Comparison of ENCODE assay signal across 25 cellular contexts in genomic region chr11:74941492-74941891, GRCh38. TPM values are rescaled to one million over a fixed set of nuclear protein-coding genes. Genes with fewer than 3 reads are reported as not detected.
DNase-seq lines count a peak whose midpoint lies in the region; ATAC-seq, FAIRE-seq and TF ChIP-seq lines count a peak whose summit lies in the region.
"Had no signal": no experiment of that assay in that cellular context is flagged by ENCODE, and none has a peak within 500 bp of the region (broad histone marks: within the 10 kb centered on the region; RNA-seq: fewer than 3 reads in every experiment).

No MANE protein-coding gene starts in this region.

- TF ChIP-seq CTCF in HepG2 (CRISPR knock-in tag; IDR thresholded peaks at IDR 0.05) = no peak
- TF ChIP-seq CTCF in right lobe of liver (IDR thresholded peaks at IDR 0.05) = no peak

- no peak for TF ChIP-seq RAD21 in HepG2 (CRISPR knock-in tag; IDR thresholded peaks at IDR 0.05)

- peaks cover 9 to 47% of the 10 kb centered on the region in 2 experiments; a peak in 3 of 5 replicates for H3K36me3 ChIP-seq in HepG2 (replicated peaks in 1 of 2; ENCODE audit: control insufficient read depth in 1 of 2, insufficient read depth in 2 of 2, low read length in 2 of 2)
- peaks cover 0 to 2% (median 0%) of the 10 kb centered on the region in 4 donors for H3K36me3 ChIP-seq in right lobe of liver
- peaks cover 6% of the 10 kb centered on the region for H3K36me3 ChIP-seq in adipocyte (ENCODE audit: control insufficient read depth, insufficient read depth, low read length, severe bottlenecking)

- H3K9ac ChIP-seq in HepG2 (ENCODE audit: insufficient read depth, low read depth, low read length) (no peak overlapping the region), adipocyte (ENCODE audit: low read length) (peak overlapping the region; percentile 69)

- ATAC-seq in activated CD8-positive, alpha-beta memory T cell treated with anti-CD3 and anti-CD28 coated beads, Interleukin-2, amount 10 ng/mL, durations not matched to agents 7 days and 5 days = no peak
- ATAC-seq in HepG2 (no peak), right lobe of liver (no peak)
- no peak for ATAC-seq in stimulated activated naive B cell treated with anti-CD40 and anti-IgM and Interleukin-4, amounts not matched to agents 10 μg/mL and 1 μg/mL and 100 μg/mL, for 72 hours (replicated peaks)
- ATAC-seq: GM23338, HCT116, PC-3 had no signal

- H3K4me3 ChIP-seq in HepG2 (replicated peaks in 1 of 3; ENCODE audit: insufficient read depth in 1 of 3, low read depth in 2 of 3, low read length in 3 of 3) (no peak overlapping the region), right lobe of liver (no peak overlapping the region), adipocyte (ENCODE audit: low read length) (peak overlapping the region; percentile 32)
- H3K4me3 ChIP-seq: GM23338, SJCRH30 had no signal

- H3K4me2 ChIP-seq in HepG2 (ENCODE audit: low read depth, low read length) = no peak overlapping the region
- H3K4me2 ChIP-seq: GM23338 had no signal

- H4K20me1 ChIP-seq in HepG2 (ENCODE audit: insufficient read depth, low read length) = no peaks in the 10 kb centered on the region

- in situ Hi-C loops in HepG2 (cut with HindIII; ENCODE audit: extremely low pct_ligation_motif_present, low pct_unique_long_range_greater_than_20kb) = no loop called here

- H3K79me2 ChIP-seq in HepG2 (ENCODE audit: insufficient read depth, low read length) = no peaks in the 10 kb centered on the region

- intact Hi-C loops in HepG2 (cut with micrococcal nuclease; ENCODE audit: unreplicated experiment) = no loop called here
- intact Hi-C loops in right lobe of liver (cut with DNase I) = no loop called here

- H2AFZ ChIP-seq in HepG2 (ENCODE audit: low read length) = no peak overlapping the region
- H2AFZ ChIP-seq: GM23338 had no signal

- H3K4me1 Mint-ChIP-seq in activated CD8-positive, alpha-beta memory T cell treated with anti-CD3 and anti-CD28 coated beads, Interleukin-2, amount 10 ng/mL, durations not matched to agents 7 days and 5 days = peaks cover 27% of the 10 kb centered on the region
- peaks cover 5 to 38% of the 10 kb centered on the region in 2 donors for H3K4me1 Mint-ChIP-seq in stimulated activated naive B cell treated with anti-CD40 and anti-IgM and Interleukin-4, amounts not matched to agents 10 μg/mL and 1 μg/mL and 100 μg/mL, for 72 hours
- H3K4me1 Mint-ChIP-seq: GM23338 had no signal

- TF ChIP-seq EP300 in HepG2 (IDR thresholded peaks at IDR 0.05; ENCODE audit: low read depth in 2 of 2, low read length in 2 of 2) = no peak
- no peak for TF ChIP-seq EP300 in HepG2 (CRISPR knock-in tag; IDR thresholded peaks at IDR 0.05; ENCODE audit: borderline replicate concordance)

- DNase-seq in activated CD8-positive, alpha-beta memory T cell treated with anti-CD3 and anti-CD28 coated beads, Interleukin-2, amount 10 ng/mL, durations not matched to agents 7 days and 5 days = no peak
- DNase-seq in activated CD8-positive, alpha-beta memory T cell treated with anti-CD3 and anti-CD28 coated beads for 24 hours = no peak
- DNase-seq in HepG2 (ENCODE audit: low spot score) (no peak), right lobe of liver (no peak), adipocyte (ENCODE audit: low read depth) (no peak), hypothalamus (lab: John Stamatoyannopoulos, UW) (no peak)
- no peak for DNase-seq in stimulated activated naive B cell treated with anti-CD40 and anti-IgM and Interleukin-4, amounts not matched to agents 10 μg/mL and 1 μg/mL and 100 μg/mL, for 72 hours
- no peak for DNase-seq in stimulated activated naive CD4-positive, alpha-beta T cell (lab: John Stamatoyannopoulos, UW)
- DNase-seq: COR-L47, DMS 273 treated with DMSO at 0.1 percent for 48 hours, DND-41, KBM-7, NCI-H1417, NCI-H187, NCI-H2107, NCI-H2227 treated with DMSO at 0.1 percent for 48 hours, NCI-H510A treated with DMSO at 0.1 percent for 48 hours, NCI-H774, PC-3, RPMI8226, SJCRH30 had no signal

- H3K27ac Mint-ChIP-seq in activated CD8-positive, alpha-beta memory T cell treated with anti-CD3 and anti-CD28 coated beads, Interleukin-2, amount 10 ng/mL, durations not matched to agents 7 days and 5 days = peak overlapping the region; percentile 2
- peak overlapping the region; percentile 2 for H3K27ac Mint-ChIP-seq in stimulated activated naive B cell treated with anti-CD40 and anti-IgM and Interleukin-4, amounts not matched to agents 10 μg/mL and 1 μg/mL and 100 μg/mL, for 72 hours
- H3K27ac Mint-ChIP-seq: B cell, GM23338 had no signal

- H3K4me1 ChIP-seq in HepG2 (ENCODE audit: insufficient read depth, low read length) (no peaks in the 10 kb centered on the region), right lobe of liver (no peaks in the 10 kb centered on the region), adipocyte (ENCODE audit: control insufficient read depth, insufficient read depth, low read length) (peaks cover 57% of the 10 kb centered on the region)
- H3K4me1 ChIP-seq: SJCRH30 had no signal

- H3K9me3 Mint-ChIP-seq in activated CD8-positive, alpha-beta memory T cell treated with anti-CD3 and anti-CD28 coated beads, Interleukin-2, amount 10 ng/mL, durations not matched to agents 7 days and 5 days (ENCODE audit: low read depth) = no peaks in the 10 kb centered on the region
- no peaks in the 10 kb centered on the region for H3K9me3 Mint-ChIP-seq in stimulated activated naive B cell treated with anti-CD40 and anti-IgM and Interleukin-4, amounts not matched to agents 10 μg/mL and 1 μg/mL and 100 μg/mL, for 72 hours
- H3K9me3 Mint-ChIP-seq: GM23338 had no signal

- no TSS peak for BruUV-seq in HepG2 (replicated peaks; lab: Mats Ljungman, UMichigan)

- H3K4me3 Mint-ChIP-seq in activated CD8-positive, alpha-beta memory T cell treated with anti-CD3 and anti-CD28 coated beads, Interleukin-2, amount 10 ng/mL, durations not matched to agents 7 days and 5 days = no peak overlapping the region
- no peak overlapping the region for H3K4me3 Mint-ChIP-seq in stimulated activated naive B cell treated with anti-CD40 and anti-IgM and Interleukin-4, amounts not matched to agents 10 μg/mL and 1 μg/mL and 100 μg/mL, for 72 hours
- H3K4me3 Mint-ChIP-seq: B cell, GM23338 had no signal

- no peaks in the 10 kb centered on the region for H3K9me3 ChIP-seq in HepG2 (ENCODE audit: low read length)
- no peaks in the 10 kb centered on the region for H3K9me3 ChIP-seq in right lobe of liver
- no peaks in the 10 kb centered on the region for H3K9me3 ChIP-seq in adipocyte (ENCODE audit: control insufficient read depth, low read length)
- H3K9me3 ChIP-seq: SJCRH30 had no signal

- peaks cover 68% of the 10 kb centered on the region for H3K36me3 Mint-ChIP-seq in activated CD8-positive, alpha-beta memory T cell treated with anti-CD3 and anti-CD28 coated beads, Interleukin-2, amount 10 ng/mL, durations not matched to agents 7 days and 5 days
- peaks cover 52 to 57% of the 10 kb centered on the region in 2 donors for H3K36me3 Mint-ChIP-seq in stimulated activated naive B cell treated with anti-CD40 and anti-IgM and Interleukin-4, amounts not matched to agents 10 μg/mL and 1 μg/mL and 100 μg/mL, for 72 hours

- TF ChIP-seq POLR2A in HepG2 (IDR thresholded peaks at IDR 0.05; ENCODE audit: insufficient read depth in 1 of 2, low read depth in 2 of 2, low read length in 2 of 2) = no peak
- no peak for TF ChIP-seq POLR2A in right lobe of liver (IDR thresholded peaks at IDR 0.05)

- H3K27ac ChIP-seq in HepG2 (ENCODE audit: extremely low read length, insufficient read depth, low read length) (no peak overlapping the region), right lobe of liver (no peak overlapping the region)
- H3K27ac ChIP-seq: SJCRH30 had no signal

- no peak for FAIRE-seq in HepG2 (lab: Jason Lieb, UNC)
- FAIRE-seq: G401.6 had no signal

- CTCF ChIA-PET in activated CD8-positive, alpha-beta memory T cell treated with anti-CD3 and anti-CD28 coated beads, Interleukin-2, amount 10 ng/mL, durations not matched to agents 7 days and 5 days (lab: Charles Lee) = interaction anchor here (1.7 to 4.7 kb wide), 3 partner anchors 9 to 199 kb away, joined by 3 to 21 read pairs (median 6); no protein-coding TSS in a partner anchor
- CTCF ChIA-PET in HepG2 (lab: Yijun Ruan, JAX; ENCODE audit: low intra/inter-chr PET ratio, low total read pairs) = no interaction called here

- H3K27me3 ChIP-seq in HepG2 (ENCODE audit: control insufficient read depth in 1 of 2, insufficient read depth in 2 of 2, low read length in 2 of 2) (no peaks in the 10 kb centered on the region), right lobe of liver (no peaks in the 10 kb centered on the region), adipocyte (replicated peaks; ENCODE audit: control insufficient read depth, insufficient read depth, low read length) (no peaks in the 10 kb centered on the region)
- H3K27me3 ChIP-seq: SJCRH30 had no signal

- POLR2A ChIA-PET in HepG2 (lab: Yijun Ruan, JAX) = no interaction called here

- no peaks in the 10 kb centered on the region for H3K27me3 Mint-ChIP-seq in activated CD8-positive, alpha-beta memory T cell treated with anti-CD3 and anti-CD28 coated beads, Interleukin-2, amount 10 ng/mL, durations not matched to agents 7 days and 5 days
- no peaks in the 10 kb centered on the region for H3K27me3 Mint-ChIP-seq in stimulated activated naive B cell treated with anti-CD40 and anti-IgM and Interleukin-4, amounts not matched to agents 10 μg/mL and 1 μg/mL and 100 μg/mL, for 72 hours
- H3K27me3 Mint-ChIP-seq: B cell had no signal

RNA-seq across cellular contexts. Expression of gene XRRA1, which starts 7.4 kb away (rescaled TPM):
- 10 to 100 TPM; 32.2 to 39.4 TPM for total RNA-seq in activated CD8-positive, alpha-beta memory T cell treated with anti-CD3 and anti-CD28 coated beads, Interleukin-2, amount 10 ng/mL, durations not matched to agents 7 days and 5 days
- total RNA-seq in HepG2 (2016; rRNA removed; fragmentation: Illumina TruSeq; extraction: Trizol) (9.9 and 10.5 TPM in 2 replicates), right lobe of liver (10 to 100 TPM in 1 of 6 experiments, 1 to 10 TPM in 5; 4.7 to 15.7 (median 8.0) TPM)
- total RNA-seq in HepG2 (2016; cell fraction: cytosol; rRNA removed; fragmentation: Illumina TruSeq; extraction: Trizol; ENCODE audit: low read depth) = 2.4 and 2.9 TPM in 2 replicates
- 8.8 and 9.7 TPM in 2 replicates for total RNA-seq in HepG2 (2016; cell fraction: insoluble cytoplasmic fraction; rRNA removed; fragmentation: Illumina TruSeq; extraction: Trizol)
- total RNA-seq in HepG2 (2016; cell fraction: membrane; rRNA removed; fragmentation: Illumina TruSeq; extraction: Trizol) = 3.8 and 4.3 TPM in 2 replicates
- total RNA-seq in HepG2 (2016; cell fraction: nucleus; rRNA removed; fragmentation: Illumina TruSeq; extraction: Trizol) = 29.9 and 30.0 TPM in 2 replicates
- polyA plus RNA-seq in HepG2 (2011; rRNA removed) = 7.6 and 8.4 TPM in 2 replicates
- 4.8 and 5.6 TPM in 2 replicates for polyA plus RNA-seq in HepG2 (2011; cell fraction: cytosol; rRNA removed)
- 15.9 and 16.0 TPM in 2 replicates for polyA plus RNA-seq in HepG2 (2011; cell fraction: nucleus; rRNA removed)
- polyA plus RNA-seq in HepG2 (2012) = 5.4 and 6.6 TPM in 2 replicates
- 0.66 and 0.75 TPM in 2 replicates for polyA plus RNA-seq in HepG2 (2016; cell fraction: cytosol; fragmentation: Illumina TruSeq; extraction: Trizol; ENCODE audit: low read depth)
- 5.8 and 6.5 TPM in 2 replicates for polyA plus RNA-seq in HepG2 (2016; cell fraction: insoluble cytoplasmic fraction; fragmentation: Illumina TruSeq; extraction: Trizol; ENCODE audit: low read depth)
- polyA plus RNA-seq in HepG2 (2016; cell fraction: membrane; fragmentation: Illumina TruSeq; extraction: Trizol; ENCODE audit: low read depth) = 1.5 and 2.4 TPM in 2 replicates
- polyA plus RNA-seq in HepG2 (2016; cell fraction: nucleus; fragmentation: Illumina TruSeq; extraction: Trizol; ENCODE audit: insufficient read depth, low read depth) = 9.2 and 9.4 TPM in 2 replicates
- polyA minus RNA-seq in HepG2 (2011; rRNA and poly(A)+ RNA removed; ENCODE audit: low replicate concordance) = 26.3 and 30.3 TPM in 2 replicates
- polyA minus RNA-seq in HepG2 (2011; cell fraction: cytosol; rRNA and poly(A)+ RNA removed) = 7.6 and 11.7 TPM in 2 replicates
- 43.0 and 48.2 TPM in 2 replicates for polyA minus RNA-seq in HepG2 (2011; cell fraction: nucleus; rRNA and poly(A)+ RNA removed)

RNA-seq across cellular contexts. Expression of gene SPCS2, which starts 7.6 kb away (rescaled TPM):
- total RNA-seq in activated CD8-positive, alpha-beta memory T cell treated with anti-CD3 and anti-CD28 coated beads, Interleukin-2, amount 10 ng/mL, durations not matched to agents 7 days and 5 days = 100 to 1,000 TPM; 130 to 156 TPM
- total RNA-seq in HepG2 (2016; rRNA removed; fragmentation: Illumina TruSeq; extraction: Trizol) (83.4 and 87.3 TPM in 2 replicates), right lobe of liver (100 to 1,000 TPM in 5 of 6 experiments, 10 to 100 TPM in 1; 50.8 to 258 (median 107) TPM)
- 17.4 and 19.6 TPM in 2 replicates for total RNA-seq in HepG2 (2016; cell fraction: cytosol; rRNA removed; fragmentation: Illumina TruSeq; extraction: Trizol; ENCODE audit: low read depth)
- total RNA-seq in HepG2 (2016; cell fraction: insoluble cytoplasmic fraction; rRNA removed; fragmentation: Illumina TruSeq; extraction: Trizol) = 79.8 and 98.6 TPM in 2 replicates
- total RNA-seq in HepG2 (2016; cell fraction: membrane; rRNA removed; fragmentation: Illumina TruSeq; extraction: Trizol) = 31.5 and 40.9 TPM in 2 replicates
- total RNA-seq in HepG2 (2016; cell fraction: nucleus; rRNA removed; fragmentation: Illumina TruSeq; extraction: Trizol) = 82.3 and 97.7 TPM in 2 replicates
- polyA plus RNA-seq in HepG2 (2011; rRNA removed) = 134 and 142 TPM in 2 replicates
- 38.6 and 68.5 TPM in 2 replicates for polyA plus RNA-seq in HepG2 (2011; cell fraction: cytosol; rRNA removed)
- polyA plus RNA-seq in HepG2 (2011; cell fraction: nucleus; rRNA removed) = 26.0 and 33.3 TPM in 2 replicates
- 126 and 129 TPM in 2 replicates for polyA plus RNA-seq in HepG2 (2012)
- polyA plus RNA-seq in HepG2 (2016; cell fraction: cytosol; fragmentation: Illumina TruSeq; extraction: Trizol; ENCODE audit: low read depth) = 54.6 and 56.5 TPM in 2 replicates
- 205 and 218 TPM in 2 replicates for polyA plus RNA-seq in HepG2 (2016; cell fraction: insoluble cytoplasmic fraction; fragmentation: Illumina TruSeq; extraction: Trizol; ENCODE audit: low read depth)
- polyA plus RNA-seq in HepG2 (2016; cell fraction: membrane; fragmentation: Illumina TruSeq; extraction: Trizol; ENCODE audit: low read depth) = 66.1 and 67.5 TPM in 2 replicates
- polyA plus RNA-seq in HepG2 (2016; cell fraction: nucleus; fragmentation: Illumina TruSeq; extraction: Trizol; ENCODE audit: insufficient read depth, low read depth) = 331 and 344 TPM in 2 replicates
- polyA minus RNA-seq in HepG2 (2011; rRNA and poly(A)+ RNA removed; ENCODE audit: low replicate concordance) = 26.1 and 46.7 TPM in 2 replicates
- 27.0 and 42.4 TPM in 2 replicates for polyA minus RNA-seq in HepG2 (2011; cell fraction: cytosol; rRNA and poly(A)+ RNA removed)
- polyA minus RNA-seq in HepG2 (2011; cell fraction: nucleus; rRNA and poly(A)+ RNA removed) = 14.4 and 69.1 TPM in 2 replicates

RNA-seq across cellular contexts. Expression of gene NEU3, which starts 47.2 kb away (rescaled TPM):
- 10 to 100 TPM; 14.2 to 20.0 TPM for total RNA-seq in activated CD8-positive, alpha-beta memory T cell treated with anti-CD3 and anti-CD28 coated beads, Interleukin-2, amount 10 ng/mL, durations not matched to agents 7 days and 5 days
- total RNA-seq in HepG2 (2016; rRNA removed; fragmentation: Illumina TruSeq; extraction: Trizol) (14.5 and 15.3 TPM in 2 replicates), right lobe of liver (1 to 10 TPM; 3.7 to 8.2 (median 6.2) TPM)
- 1.4 and 1.8 TPM in 2 replicates for total RNA-seq in HepG2 (2016; cell fraction: cytosol; rRNA removed; fragmentation: Illumina TruSeq; extraction: Trizol; ENCODE audit: low read depth)
- 13.8 and 14.7 TPM in 2 replicates for total RNA-seq in HepG2 (2016; cell fraction: insoluble cytoplasmic fraction; rRNA removed; fragmentation: Illumina TruSeq; extraction: Trizol)
- 5.1 and 6.4 TPM in 2 replicates for total RNA-seq in HepG2 (2016; cell fraction: membrane; rRNA removed; fragmentation: Illumina TruSeq; extraction: Trizol)
- total RNA-seq in HepG2 (2016; cell fraction: nucleus; rRNA removed; fragmentation: Illumina TruSeq; extraction: Trizol) = 15.8 and 18.6 TPM in 2 replicates
- polyA plus RNA-seq in HepG2 (2011; rRNA removed) = 6.3 and 8.4 TPM in 2 replicates
- 4.5 and 5.8 TPM in 2 replicates for polyA plus RNA-seq in HepG2 (2011; cell fraction: cytosol; rRNA removed)
- polyA plus RNA-seq in HepG2 (2011; cell fraction: nucleus; rRNA removed) = 15.0 and 15.9 TPM in 2 replicates
- polyA plus RNA-seq in HepG2 (2012) = 4.6 and 5.0 TPM in 2 replicates
- polyA plus RNA-seq in HepG2 (2016; cell fraction: cytosol; fragmentation: Illumina TruSeq; extraction: Trizol; ENCODE audit: low read depth) = 0.83 and 0.93 TPM in 2 replicates
- 6.0 and 6.9 TPM in 2 replicates for polyA plus RNA-seq in HepG2 (2016; cell fraction: insoluble cytoplasmic fraction; fragmentation: Illumina TruSeq; extraction: Trizol; ENCODE audit: low read depth)
- polyA plus RNA-seq in HepG2 (2016; cell fraction: membrane; fragmentation: Illumina TruSeq; extraction: Trizol; ENCODE audit: low read depth) = 2.0 and 3.0 TPM in 2 replicates
- 15.9 and 16.7 TPM in 2 replicates for polyA plus RNA-seq in HepG2 (2016; cell fraction: nucleus; fragmentation: Illumina TruSeq; extraction: Trizol; ENCODE audit: insufficient read depth, low read depth)
- polyA minus RNA-seq in HepG2 (2011; rRNA and poly(A)+ RNA removed; ENCODE audit: low replicate concordance) = 23.2 and 42.9 TPM in 2 replicates
- 9.1 and 9.8 TPM in 2 replicates for polyA minus RNA-seq in HepG2 (2011; cell fraction: cytosol; rRNA and poly(A)+ RNA removed)
- 14.9 and 23.2 TPM in 2 replicates for polyA minus RNA-seq in HepG2 (2011; cell fraction: nucleus; rRNA and poly(A)+ RNA removed)
